Comparison of ENCODE assay signal across 17 cellular contexts in genomic region chr1:229339086-229339485, GRCh38. TPM values are rescaled to one million over a fixed set of nuclear protein-coding genes. Genes with fewer than 3 reads are reported as not detected.
DNase-seq lines count a peak whose midpoint lies in the region; ATAC-seq, FAIRE-seq and TF ChIP-seq lines count a peak whose summit lies in the region.
"Had no signal": no experiment of that assay in that cellular context is flagged by ENCODE, and none has a peak within 500 bp of the region (broad histone marks: within the 10 kb centered on the region; RNA-seq: fewer than 3 reads in every experiment).

No MANE protein-coding gene starts in this region.

- POLR2A ChIA-PET in GM12878 (lab: Charles Lee) = no interaction called here

- H3K9me3 ChIP-seq in KOPT-K1 (ENCODE audit: insufficient read depth, low read length, poor library complexity, severe bottlenecking) (peaks cover 9% of the 10 kb centered on the region), GM12878 (replicated peaks; ENCODE audit: control insufficient read depth, insufficient read depth, low read length) (no peaks in the 10 kb centered on the region; the same call in 1 of the 3 replicates), neural progenitor cell (ENCODE audit: low read depth) (no peaks in the 10 kb centered on the region), Karpas-422 (ENCODE audit: low read length) (no peaks in the 10 kb centered on the region)

- H3K4me3 ChIP-seq in GM12878 (no peak overlapping the region), neural progenitor cell (no peak overlapping the region), Karpas-422 (ENCODE audit: low read length) (no peak overlapping the region)

- peaks cover 34% of the 10 kb centered on the region for H3F3A ChIP-seq in neural progenitor cell (ENCODE audit: low read depth)

- no peak for TF ChIP-seq CTCF in GM12878 (IDR thresholded peaks at IDR 0.05 in 2 of 3, conservative IDR thresholded peaks at IDR 0.05 in 1 of 3; ENCODE audit: control insufficient read depth in 2 of 3, extremely low read depth in 1 of 3, insufficient read depth in 1 of 3, low read depth in 3 of 3, low read length in 3 of 3)
- no peak for TF ChIP-seq CTCF in neural progenitor cell (IDR thresholded peaks at IDR 0.05)

- H3K36me3 ChIP-seq in KOPT-K1 (ENCODE audit: insufficient read depth, low read length) (peaks cover 23% of the 10 kb centered on the region), GM12878 (ENCODE audit: control insufficient read depth in 2 of 2, insufficient read depth in 2 of 2, low read length in 1 of 2) (no peaks in the 10 kb centered on the region), neural progenitor cell (no peaks in the 10 kb centered on the region), Karpas-422 (ENCODE audit: insufficient read depth, low read length) (no peaks in the 10 kb centered on the region)

- CTCF ChIA-PET in GM12878 (lab: Yijun Ruan, JAX) = interaction anchor here (0.6 to 1.1 kb wide), 6 partner anchors 9 to 1636 kb away, joined by 3 to 4 read pairs (median 4); no protein-coding TSS in a partner anchor

- BruUV-seq in GM12878 (replicated peaks; lab: Mats Ljungman, UMichigan) = no TSS peak

- H4K20me1 ChIP-seq in GM12878 (ENCODE audit: control insufficient read depth, insufficient read depth) (no peaks in the 10 kb centered on the region), neural progenitor cell (ENCODE audit: low read depth) (peaks cover 48% of the 10 kb centered on the region), Karpas-422 (ENCODE audit: insufficient read depth, low read depth, low read length) (no peaks in the 10 kb centered on the region)

- no peak for ATAC-seq in GM12878
- ATAC-seq: sciatic nerve had no signal

- H3K9me3 Mint-ChIP-seq in activated T-cell treated with anti-CD3 and anti-CD28 coated beads, Interleukin-2, amount 50 U/mL, for 24 hours = no peaks in the 10 kb centered on the region
- H3K9me3 Mint-ChIP-seq in neural progenitor cell = peaks cover 10% of the 10 kb centered on the region

- H3K4me2 ChIP-seq in GM12878 (ENCODE audit: control insufficient read depth, insufficient read depth) = peak overlapping the region; percentile 52
- peak overlapping the region; percentile 95 for H3K4me2 ChIP-seq in neural progenitor cell
- H3K4me2 ChIP-seq in Karpas-422 (ENCODE audit: low read depth, low read length, poor library complexity, severe bottlenecking) = no peak overlapping the region

- DNase-seq in activated T-cell treated with anti-CD3 and anti-CD28 coated beads, Interleukin-2, amount 50 U/mL, for 24 hours = no peak
- no peak for DNase-seq in activated T-cell treated with anti-CD3 and anti-CD28 coated beads, Interleukin-2, amount 50 U/mL, for 48 hours
- DNase-seq in GM12878 (ENCODE audit: low read depth, low spot score) (no peak), neural progenitor cell (ENCODE audit: low spot score) (no peak), GM19240 (ENCODE audit: insufficient read length, low spot score) (no peak), posterior cingulate gyrus (no peak), Karpas-422 (no peak)
- DNase-seq: activated gamma-delta T cell, hippocampal formation, kidney glomerular epithelial cell, NCI-H1092, NCI-H69 had no signal

- no peaks in the 10 kb centered on the region for H3K9me2 ChIP-seq in Karpas-422 (replicated peaks; ENCODE audit: insufficient read depth, low read length)

- peaks cover 6% of the 10 kb centered on the region for H3K4me1 ChIP-seq in GM12878 (ENCODE audit: control insufficient read depth, insufficient read depth, low read length)
- H3K4me1 ChIP-seq in neural progenitor cell = peaks cover 20% of the 10 kb centered on the region
- H3K4me1 ChIP-seq in Karpas-422 (ENCODE audit: low read length) = peaks cover 24% of the 10 kb centered on the region

- H3K4me3 Mint-ChIP-seq in activated T-cell treated with anti-CD3 and anti-CD28 coated beads, Interleukin-2, amount 50 U/mL, for 24 hours = peak overlapping the region; percentile 48
- H3K4me3 Mint-ChIP-seq in neural progenitor cell = peak overlapping the region; percentile 57

- H3K27me3 Mint-ChIP-seq in activated T-cell treated with anti-CD3 and anti-CD28 coated beads, Interleukin-2, amount 50 U/mL, for 24 hours = no peaks in the 10 kb centered on the region
- peaks cover 3% of the 10 kb centered on the region for H3K27me3 Mint-ChIP-seq in neural progenitor cell (ENCODE audit: insufficient read depth, low read depth)
- H3K27me3 Mint-ChIP-seq: activated CD8-positive, alpha-beta T cell treated with anti-CD3 and anti-CD28 coated beads for 36 hours had no signal

- intact Hi-C loops in GM12878 (cut with micrococcal nuclease; ENCODE audit: unreplicated experiment) = no loop called here
- intact Hi-C loops in posterior cingulate gyrus (cut with DNase I) = no loop called here

- peak overlapping the region; percentile 55 for H3K27ac Mint-ChIP-seq in activated T-cell treated with anti-CD3 and anti-CD28 coated beads, Interleukin-2, amount 50 U/mL, for 24 hours
- H3K27ac Mint-ChIP-seq in neural progenitor cell = no peak overlapping the region
- H3K27ac Mint-ChIP-seq: activated CD8-positive, alpha-beta T cell treated with anti-CD3 and anti-CD28 coated beads for 36 hours had no signal

- peaks cover 51% of the 10 kb centered on the region for H3K4me1 Mint-ChIP-seq in activated T-cell treated with anti-CD3 and anti-CD28 coated beads, Interleukin-2, amount 50 U/mL, for 24 hours (ENCODE audit: low read depth)
- peaks cover 28% of the 10 kb centered on the region for H3K4me1 Mint-ChIP-seq in neural progenitor cell

- 95% methylated on average over 4 of the region's 4 CpGs for WGBS in GM12878 (ENCODE audit: insufficient coverage, insufficient replicate concordance, low lambda C conversion rate, missing lambda C conversion rate)

- peaks cover 12% of the 10 kb centered on the region for H3K79me2 ChIP-seq in GM12878 (ENCODE audit: control insufficient read depth, insufficient read depth, low read length)
- peaks cover 70% of the 10 kb centered on the region for H3K79me2 ChIP-seq in neural progenitor cell (ENCODE audit: low read depth)
- H3K79me2 ChIP-seq in Karpas-422 (ENCODE audit: low read length) = no peaks in the 10 kb centered on the region

- no peak overlapping the region for H2AFZ ChIP-seq in GM12878 (ENCODE audit: control insufficient read depth, low read depth, low read length)
- no peak overlapping the region for H2AFZ ChIP-seq in neural progenitor cell (replicated peaks)
- no peak overlapping the region for H2AFZ ChIP-seq in Karpas-422 (ENCODE audit: low read length)

- H3K9ac ChIP-seq in GM12878 (ENCODE audit: control insufficient read depth, insufficient read depth, low read length) = no peak overlapping the region
- H3K9ac ChIP-seq in neural progenitor cell = no peak overlapping the region
- H3K9ac ChIP-seq in Karpas-422 (ENCODE audit: low read length) = no peak overlapping the region

- H3K27ac ChIP-seq in KOPT-K1 (ENCODE audit: low read depth, low read length, poor library complexity, severe bottlenecking) (peak overlapping the region; percentile 99), GM12878 (ENCODE audit: control insufficient read depth, insufficient read depth) (no peak overlapping the region), neural progenitor cell (no peak overlapping the region), Karpas-422 (ENCODE audit: low read length) (no peak overlapping the region)

- peaks cover 19% of the 10 kb centered on the region for H3K36me3 Mint-ChIP-seq in activated T-cell treated with anti-CD3 and anti-CD28 coated beads, Interleukin-2, amount 50 U/mL, for 24 hours (ENCODE audit: low read depth)
- H3K36me3 Mint-ChIP-seq in neural progenitor cell = peaks cover 15% of the 10 kb centered on the region

- no peak for TF ChIP-seq RAD21 in GM12878 (IDR thresholded peaks at IDR 0.05; ENCODE audit: insufficient read depth, low read depth, low read length)

- no peaks in the 10 kb centered on the region for H3K27me3 ChIP-seq in GM12878 (replicated peaks in 1 of 2; ENCODE audit: control insufficient read depth in 2 of 2, insufficient read depth in 2 of 2, low read length in 1 of 2)
- peaks cover 10% of the 10 kb centered on the region for H3K27me3 ChIP-seq in neural progenitor cell
- no peaks in the 10 kb centered on the region for H3K27me3 ChIP-seq in Karpas-422 (ENCODE audit: low read length)

- SMC1A ChIA-PET in GM12878 (lab: Charles Lee; ENCODE audit: uncharacterized antibody, unreplicated experiment) = interaction anchor here (0.6 to 1.5 kb wide), 2 partner anchors 68 to 179 kb away, joined by 3 to 4 read pairs; partner anchors contain the start of gene RAB4A

- in situ Hi-C loops in GM12878 (cut with MboI) = no loop called here

- FAIRE-seq in GM12878 (lab: Jason Lieb, UNC) = no peak
- FAIRE-seq: astrocyte, colon had no signal

- TF ChIP-seq POLR2A in GM12878 (IDR thresholded peaks at IDR 0.05; ENCODE audit: low read depth, low read length) = no peak

- RAD21 ChIA-PET in GM12878 (lab: Charles Lee; ENCODE audit: unreplicated experiment) = no interaction called here

- TF ChIP-seq EP300 in GM12878 (IDR thresholded peaks at IDR 0.05; ENCODE audit: borderline replicate concordance in 1 of 2, control insufficient read depth in 1 of 2, low read depth in 2 of 2, low read length in 2 of 2) = no peak

TF ChIP-seq in GM12878, 131 proteins besides CTCF, POLR2A, EP300 and RAD21 (continues in another document):
- TF ChIP-seq RUNX3 (IDR thresholded peaks at IDR 0.05; ENCODE audit: low read length) (no peak), ATF3 (IDR thresholded peaks at IDR 0.05; ENCODE audit: borderline replicate concordance, extremely low read depth, low read depth, low read length) (no peak)

RNA-seq across cellular contexts. Expression of gene CCSAP, which starts 3.8 kb away (rescaled TPM):
- total RNA-seq in GM12878 (2013; cell fraction: nucleolus; rRNA removed) = 4.1 and 4.4 TPM in 2 replicates
- total RNA-seq in GM12878 (2014; rRNA removed) (2.6 and 3.3 TPM in 2 replicates), GM12878 (2014; rRNA removed; fragmentation: Illumina TruSeq; extraction: Trizol) (3.3 and 3.4 TPM in 2 replicates), GM12878 (2021) (2.8 and 3.0 TPM in 2 replicates), neural progenitor cell (ENCODE audit: low replicate concordance) (19.6 and 34.4 TPM in 2 replicates)
- polyA plus RNA-seq in GM12878 (2011; ENCODE audit: low read depth) = 0.89 TPM
- polyA plus RNA-seq in GM12878 (2011; rRNA removed) (3.2 and 5.5 TPM in 2 replicates), GM12878 (2014; fragmentation: Illumina TruSeq; extraction: Trizol) (2.9 and 3.5 TPM in 2 replicates), GM12878 (2014; fragmentation: Nextera tagmentation; extraction: Ambion mirVana) (1 to 10 TPM in 1 of 2 experiments, under 1 TPM in 1; 0.75 to 1.4 TPM), GM12878 (2014; rRNA removed) (1.2 and 1.8 TPM in 2 replicates), GM12878 (2016; fragmentation: Nextera tagmentation; extraction: Ambion mirVana) (1 to 10 TPM; 2.8 to 2.9 TPM)
- polyA plus RNA-seq in GM12878 (2011; cell fraction: cytosol; rRNA removed) = 0.95 and 1.9 TPM in 2 replicates
- polyA plus RNA-seq in GM12878 (2011; cell fraction: nucleus; rRNA removed) = 1.7 and 2.6 TPM in 2 replicates
- 1.8 and 2.5 TPM in 2 replicates for polyA plus RNA-seq in GM12878 (2012)
- 2.3 and 2.4 TPM in 2 replicates for polyA minus RNA-seq in GM12878 (2011; rRNA and poly(A)+ RNA removed)
- 1.5 and 2.1 TPM in 2 replicates for polyA minus RNA-seq in GM12878 (2011; cell fraction: cytosol; rRNA and poly(A)+ RNA removed)
- polyA minus RNA-seq in GM12878 (2011; cell fraction: nucleus; rRNA and poly(A)+ RNA removed) = 0.77 and 1.5 TPM in 2 replicates
- 0.40 and 1.8 TPM in 2 replicates for total RNA-seq in Karpas-422 (2014; rRNA removed; shearing (Covaris generic); ENCODE audit: low replicate concordance)
